ENCODE assay signal across 2 cellular contexts in genomic region chr3:49454898-49455681, GRCh38.
TF ChIP-seq lines count a peak whose summit lies in the region.

No MANE protein-coding gene starts in this region.

TF ChIP-seq in HCT116, 20 proteins besides CTCF, POLR2A, EP300 and RAD21:
- no peak for TF ChIP-seq JUND (IDR thresholded peaks at IDR 0.05)
- TF ChIP-seq EZH2 (IDR thresholded peaks at IDR 0.05), result no peak
- TF ChIP-seq EGR1 (IDR thresholded peaks at IDR 0.05; ENCODE audit: low read depth), result no peak
- no peak for TF ChIP-seq EZH2phosphoT487 (IDR thresholded peaks at IDR 0.05; ENCODE audit: borderline replicate concordance)
- no peak for TF ChIP-seq SRF (IDR thresholded peaks at IDR 0.05; ENCODE audit: low read depth)
- TF ChIP-seq POLR2AphosphoS5 (IDR thresholded peaks at IDR 0.05; ENCODE audit: low read depth, low read length), result no peak
- no peak for TF ChIP-seq ATF3 (IDR thresholded peaks at IDR 0.05)
- no peak for TF ChIP-seq FOSL1 (IDR thresholded peaks at IDR 0.05; ENCODE audit: low read depth)
- no peak for TF ChIP-seq REST (IDR thresholded peaks at IDR 0.05; ENCODE audit: low read depth)
- no peak for TF ChIP-seq ZBTB33 (IDR thresholded peaks at IDR 0.05; ENCODE audit: extremely low read depth, insufficient replicate concordance, low read length)
- no peak for TF ChIP-seq CEBPB (IDR thresholded peaks at IDR 0.05; ENCODE audit: low read depth)
TF ChIP-seq in HCT116: peak in this region for 0.

TF ChIP-seq in H1, 55 proteins besides CTCF, POLR2A, EP300 and RAD21:
- TF ChIP-seq CHD2 (IDR thresholded peaks at IDR 0.05; ENCODE audit: low read length) (no peak), BCL11A (IDR thresholded peaks at IDR 0.05; ENCODE audit: low read depth in 2 of 2, low read length in 2 of 2) (no peak), ATF2 (IDR thresholded peaks at IDR 0.05; ENCODE audit: low read length) (no peak), ZNF274 (IDR thresholded peaks at IDR 0.05; ENCODE audit: borderline replicate concordance, extremely low read depth, low read length) (no peak), JUND (IDR thresholded peaks at IDR 0.05; ENCODE audit: low read length) (no peak), NANOG (IDR thresholded peaks at IDR 0.05; ENCODE audit: insufficient read depth, low read depth, low read length, poor library complexity, severe bottlenecking) (no peak)
